ENCODE assay signal across 23 cellular contexts in genomic region chr11:72767203-72768062, GRCh38. TPM values are rescaled to one million over a fixed set of nuclear protein-coding genes. Genes with fewer than 3 reads are reported as not detected.
DNase-seq lines count a peak whose midpoint lies in the region; ATAC-seq, FAIRE-seq and TF ChIP-seq lines count a peak whose summit lies in the region.
"Had no signal": no experiment of that assay in that cellular context is flagged by ENCODE, and none has a peak within 500 bp of the region (broad histone marks: within the 10 kb centered on the region; RNA-seq: fewer than 3 reads in every experiment).

No MANE protein-coding gene starts in this region.

- FAIRE-seq in HTR-8/SVneo (lab: Jason Lieb, UNC), result peak; percentile 13

- H3K9ac ChIP-seq in liver (ENCODE audit: low read depth in 1 of 2, low read length in 2 of 2), result no peak overlapping the region
- H3K9ac ChIP-seq: GM23248 had no signal

- H3K36me3 Mint-ChIP-seq in CD4-positive, CD25-positive, alpha-beta regulatory T cell, result peaks cover 9% of the 10 kb centered on the region

- peaks cover 0 to 1% (median 0%) of the 10 kb centered on the region in 7 donors for H3K9me3 Mint-ChIP-seq in CD4-positive, CD25-positive, alpha-beta regulatory T cell

- TF ChIP-seq RAD21 in liver (IDR thresholded peaks at IDR 0.05), result no peak

- no peak overlapping the region for H3K4me3 ChIP-seq in CD4-positive, CD25-positive, alpha-beta regulatory T cell (ENCODE audit: low read depth, low read length)
- H3K4me3 ChIP-seq in WERI-Rb-1 (ENCODE audit: low read depth, low read length) (no peak overlapping the region), liver (ENCODE audit: low read depth in 1 of 3, low read length in 3 of 3) (no peak overlapping the region)
- H3K4me3 ChIP-seq: GM23248, MG63, PC-9, SK-N-MC had no signal

- H3K36me3 ChIP-seq in CD4-positive, CD25-positive, alpha-beta regulatory T cell (ENCODE audit: control insufficient read depth, insufficient read depth, low read length), result no peaks in the 10 kb centered on the region
- no peaks in the 10 kb centered on the region for H3K36me3 ChIP-seq in WERI-Rb-1
- H3K36me3 ChIP-seq in liver (ENCODE audit: control insufficient read depth in 4 of 4, insufficient read depth in 3 of 4, low read depth in 1 of 4, low read length in 3 of 4), result peaks cover 0 to 4% (median 0%) of the 10 kb centered on the region in 4 donors
- H3K36me3 ChIP-seq: MG63 had no signal

- H3K9me3 ChIP-seq in CD4-positive, CD25-positive, alpha-beta regulatory T cell (ENCODE audit: control insufficient read depth in 2 of 2, low read length in 2 of 2), result no peaks in the 10 kb centered on the region
- H3K9me3 ChIP-seq in WERI-Rb-1 (ENCODE audit: severe bottlenecking) (no peaks in the 10 kb centered on the region), liver (ENCODE audit: control insufficient read depth in 4 of 4, low read length in 3 of 4) (no peaks in the 10 kb centered on the region)
- H3K9me3 ChIP-seq: MG63 had no signal

- no peaks in the 10 kb centered on the region for H3K4me1 ChIP-seq in CD4-positive, CD25-positive, alpha-beta regulatory T cell (ENCODE audit: control insufficient read depth, insufficient read depth, low read length, poor library complexity, severe bottlenecking)
- peaks cover 17 to 80% (median 60%) of the 10 kb centered on the region in 4 donors for H3K4me1 ChIP-seq in liver (ENCODE audit: control insufficient read depth in 4 of 4, insufficient read depth in 4 of 4, low read length in 3 of 4)

- no peaks in the 10 kb centered on the region for H3K27me3 ChIP-seq in CD4-positive, CD25-positive, alpha-beta regulatory T cell (ENCODE audit: control insufficient read depth, insufficient read depth, low read length)
- H3K27me3 ChIP-seq in WERI-Rb-1 (ENCODE audit: insufficient read depth, low read depth, severe bottlenecking), result no peaks in the 10 kb centered on the region
- H3K27me3 ChIP-seq in liver (ENCODE audit: control insufficient read depth in 4 of 4, insufficient read depth in 4 of 4, low read length in 3 of 4), result no peaks in the 10 kb centered on the region
- H3K27me3 ChIP-seq: MG63 had no signal

- DNase-seq in CD4-positive, CD25-positive, alpha-beta regulatory T cell, result no peak
- DNase-seq in HTR-8/SVneo (ENCODE audit: insufficient read length, low spot score) (no peak), WERI-Rb-1 (peak; percentile 69), midbrain (lab: John Stamatoyannopoulos, UW) (no peak), GDM1 (lab: John Stamatoyannopoulos, UW) (no peak)
- DNase-seq: AML-193, C1 segment of cervical spinal cord, EL, GM23248, HCEC 1CT, MG63, NCI-H1417 treated with DMSO at 0.1 percent for 48 hours, NCI-H1930, NCI-H2227 treated with DMSO at 0.1 percent for 48 hours, NCI-H510A, PC-9, RPMI8226, SHP77 treated with DMSO at 0.1 percent for 48 hours, SW 1271 had no signal

- 86% methylated on average over 4 of the region's 4 CpGs for WGBS in liver

- no peak overlapping the region for H3K4me3 Mint-ChIP-seq in CD4-positive, CD25-positive, alpha-beta regulatory T cell

- H3K27me3 Mint-ChIP-seq in CD4-positive, CD25-positive, alpha-beta regulatory T cell, result no peaks in the 10 kb centered on the region

- H3K27ac ChIP-seq in CD4-positive, CD25-positive, alpha-beta regulatory T cell (ENCODE audit: insufficient read depth, low read length, poor library complexity, severe bottlenecking), result no peak overlapping the region
- H3K27ac ChIP-seq in WERI-Rb-1 (peak overlapping the region; percentile 18), liver (ENCODE audit: low read depth in 1 of 2, low read length in 2 of 2) (peak overlapping the region in 1 of 2 donors; percentile 9)
- H3K27ac ChIP-seq: GM23248, PC-9, SK-N-MC had no signal

- peak overlapping the region; percentile 20 to 44 (median 28) for H3K27ac Mint-ChIP-seq in CD4-positive, CD25-positive, alpha-beta regulatory T cell

- no peak for TF ChIP-seq CTCF in WERI-Rb-1 (IDR thresholded peaks at IDR 0.05; ENCODE audit: low read depth, low read length)
- no peak for TF ChIP-seq CTCF in liver (IDR thresholded peaks at IDR 0.05; ENCODE audit: low read depth, low read length, missing input control)

- no peak for ATAC-seq in CD4-positive, CD25-positive, alpha-beta regulatory T cell (ENCODE audit: low read depth in 2 of 2)
- ATAC-seq in HG03095 (IDR thresholded peaks at IDR 0.05; ENCODE audit: unreplicated experiment), result no peak
- no peak for ATAC-seq in GM18868 (IDR thresholded peaks at IDR 0.05; ENCODE audit: unreplicated experiment)

- H3K4me1 Mint-ChIP-seq in CD4-positive, CD25-positive, alpha-beta regulatory T cell, result peaks cover 0 to 20% (median 9%) of the 10 kb centered on the region in 4 donors

TF ChIP-seq in liver, 16 proteins besides CTCF, POLR2A, EP300 and RAD21:
- no peak for TF ChIP-seq YY1 (IDR thresholded peaks at IDR 0.05)
- TF ChIP-seq, protein P1, sequence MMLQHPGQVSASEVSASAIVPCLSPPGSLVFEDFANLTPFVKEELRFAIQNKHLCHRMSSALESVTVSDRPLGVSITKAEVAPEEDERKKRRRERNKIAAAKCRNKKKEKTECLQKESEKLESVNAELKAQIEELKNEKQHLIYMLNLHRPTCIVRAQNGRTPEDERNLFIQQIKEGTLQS (IDR thresholded peaks at IDR 0.05), result no peak
- TF ChIP-seq ZBTB33 (IDR thresholded peaks at IDR 0.05), result no peak
- no peak for TF ChIP-seq GABPA (IDR thresholded peaks at IDR 0.05 in 1 of 2, conservative IDR thresholded peaks at IDR 0.05 in 1 of 2)
- no peak for TF ChIP-seq TAF1 (conservative IDR thresholded peaks at IDR 0.05)
- TF ChIP-seq HNF4A (conservative IDR thresholded peaks at IDR 0.05), result peak; percentile 53 to 64
- TF ChIP-seq RXRA (IDR thresholded peaks at IDR 0.05), result peak in 1 of 2 donors; percentile 46
- no peak for TF ChIP-seq SP1 (IDR thresholded peaks at IDR 0.05)
- no peak for TF ChIP-seq FOXA2 (IDR thresholded peaks at IDR 0.05)
- no peak for TF ChIP-seq EGR1 (IDR thresholded peaks at IDR 0.05; ENCODE audit: low read depth in 2 of 2)
- TF ChIP-seq HNF4G (IDR thresholded peaks at IDR 0.05), result no peak
- no peak for TF ChIP-seq JUND (IDR thresholded peaks at IDR 0.05)
- no peak for TF ChIP-seq MAX (IDR thresholded peaks at IDR 0.05)
- TF ChIP-seq NR2F2 (IDR thresholded peaks at IDR 0.05), result no peak
- TF ChIP-seq FOXA1 (IDR thresholded peaks at IDR 0.05), result no peak
- TF ChIP-seq, protein P2, sequence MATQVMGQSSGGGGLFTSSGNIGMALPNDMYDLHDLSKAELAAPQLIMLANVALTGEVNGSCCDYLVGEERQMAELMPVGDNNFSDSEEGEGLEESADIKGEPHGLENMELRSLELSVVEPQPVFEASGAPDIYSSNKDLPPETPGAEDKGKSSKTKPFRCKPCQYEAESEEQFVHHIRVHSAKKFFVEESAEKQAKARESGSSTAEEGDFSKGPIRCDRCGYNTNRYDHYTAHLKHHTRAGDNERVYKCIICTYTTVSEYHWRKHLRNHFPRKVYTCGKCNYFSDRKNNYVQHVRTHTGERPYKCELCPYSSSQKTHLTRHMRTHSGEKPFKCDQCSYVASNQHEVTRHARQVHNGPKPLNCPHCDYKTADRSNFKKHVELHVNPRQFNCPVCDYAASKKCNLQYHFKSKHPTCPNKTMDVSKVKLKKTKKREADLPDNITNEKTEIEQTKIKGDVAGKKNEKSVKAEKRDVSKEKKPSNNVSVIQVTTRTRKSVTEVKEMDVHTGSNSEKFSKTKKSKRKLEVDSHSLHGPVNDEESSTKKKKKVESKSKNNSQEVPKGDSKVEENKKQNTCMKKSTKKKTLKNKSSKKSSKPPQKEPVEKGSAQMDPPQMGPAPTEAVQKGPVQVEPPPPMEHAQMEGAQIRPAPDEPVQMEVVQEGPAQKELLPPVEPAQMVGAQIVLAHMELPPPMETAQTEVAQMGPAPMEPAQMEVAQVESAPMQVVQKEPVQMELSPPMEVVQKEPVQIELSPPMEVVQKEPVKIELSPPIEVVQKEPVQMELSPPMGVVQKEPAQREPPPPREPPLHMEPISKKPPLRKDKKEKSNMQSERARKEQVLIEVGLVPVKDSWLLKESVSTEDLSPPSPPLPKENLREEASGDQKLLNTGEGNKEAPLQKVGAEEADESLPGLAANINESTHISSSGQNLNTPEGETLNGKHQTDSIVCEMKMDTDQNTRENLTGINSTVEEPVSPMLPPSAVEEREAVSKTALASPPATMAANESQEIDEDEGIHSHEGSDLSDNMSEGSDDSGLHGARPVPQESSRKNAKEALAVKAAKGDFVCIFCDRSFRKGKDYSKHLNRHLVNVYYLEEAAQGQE (IDR thresholded peaks at IDR 0.05), result no peak

RNA-seq across cellular contexts. Expression of gene ARAP1, which starts 15.2 kb away (rescaled TPM):
- 136 TPM for total RNA-seq in CD4-positive, CD25-positive, alpha-beta regulatory T cell
- 10 to 100 TPM; 24.7 to 43.7 (median 29.5) TPM for polyA plus RNA-seq in CD4-positive, CD25-positive, alpha-beta regulatory T cell
- 10 to 100 TPM; 59.8 to 77.8 TPM for total RNA-seq in liver
- 10 to 100 TPM; 14.4 to 27.2 TPM for polyA plus RNA-seq in liver

RNA-seq across cellular contexts. Expression of gene STARD10, which starts 26.4 kb away (rescaled TPM):
- 11.2 TPM for total RNA-seq in CD4-positive, CD25-positive, alpha-beta regulatory T cell
- 10 to 100 TPM; 13.6 to 16.8 (median 14.0) TPM for polyA plus RNA-seq in CD4-positive, CD25-positive, alpha-beta regulatory T cell
- 100 to 1,000 TPM in 1 of 2 donors, 10 to 100 TPM in 1; 70.5 to 176 TPM for total RNA-seq in liver
- polyA plus RNA-seq in liver, result 100 to 1,000 TPM; 287 to 328 TPM

RNA-seq across cellular contexts. Expression of gene ATG16L2, which starts 46.8 kb away (rescaled TPM):
- 89.9 TPM for total RNA-seq in CD4-positive, CD25-positive, alpha-beta regulatory T cell
- polyA plus RNA-seq in CD4-positive, CD25-positive, alpha-beta regulatory T cell, result 10 to 100 TPM in 2 of 4 donors, 1 to 10 TPM in 2; 6.7 to 13.3 (median 9.3) TPM
- total RNA-seq in liver, result 10 to 100 TPM in 1 of 2 donors, 1 to 10 TPM in 1; 5.7 to 17.8 TPM
- 1 to 10 TPM; 4.7 to 9.0 TPM for polyA plus RNA-seq in liver
